18 cellular contexts compared by ENCODE assay signal in genomic region chr5:92554447-92555085, GRCh38.
DNase-seq lines count a peak whose midpoint lies in the region; ATAC-seq, FAIRE-seq and TF ChIP-seq lines count a peak whose summit lies in the region.
"Had no signal": no experiment of that assay in that cellular context is flagged by ENCODE, and none has a peak within 500 bp of the region (broad histone marks: within the 10 kb centered on the region; RNA-seq: fewer than 3 reads in every experiment).

No MANE protein-coding gene starts in this region.

- no peaks in the 10 kb centered on the region for H3K9me3 ChIP-seq in SK-N-SH
- no peaks in the 10 kb centered on the region for H3K9me3 ChIP-seq in SK-N-MC (ENCODE audit: low read depth, low read length)
- no peaks in the 10 kb centered on the region for H3K9me3 ChIP-seq in kidney (ENCODE audit: control insufficient read depth in 1 of 2, low read length in 2 of 2)
- no peaks in the 10 kb centered on the region for H3K9me3 ChIP-seq in smooth muscle cell (replicated peaks; ENCODE audit: low read depth)

- no peak for FAIRE-seq in kidney (lab: Jason Lieb, UNC)
- FAIRE-seq: K562 had no signal

- no peaks in the 10 kb centered on the region for H3K79me2 ChIP-seq in SK-N-SH (ENCODE audit: insufficient read depth)
- H3K79me2 ChIP-seq in smooth muscle cell (ENCODE audit: low read depth) = no peaks in the 10 kb centered on the region

- H3K4me1 ChIP-seq in SK-N-SH (ENCODE audit: control insufficient read depth in 1 of 2, insufficient read depth in 2 of 2, low read depth in 1 of 2, low read length in 1 of 2) (peaks cover 0 to 6% of the 10 kb centered on the region in 2 experiments; a peak in 2 of 4 replicates), kidney (ENCODE audit: control insufficient read depth in 1 of 2, insufficient read depth in 1 of 2, low read depth in 1 of 2, low read length in 2 of 2) (no peaks in the 10 kb centered on the region), smooth muscle cell (ENCODE audit: low read depth) (peaks cover 40% of the 10 kb centered on the region)

- H3K27me3 ChIP-seq in SK-N-SH (ENCODE audit: insufficient read depth) (no peaks in the 10 kb centered on the region), smooth muscle cell (ENCODE audit: low read depth) (no peaks in the 10 kb centered on the region)

- TF ChIP-seq CTCF in SK-N-SH (IDR thresholded peaks at IDR 0.05) (no peak), kidney (IDR thresholded peaks at IDR 0.05; ENCODE audit: borderline replicate concordance, extremely low read depth, insufficient read depth) (no peak), smooth muscle cell (IDR thresholded peaks at IDR 0.05; ENCODE audit: borderline replicate concordance, insufficient read depth, poor library complexity, severe bottlenecking) (no peak)

- H3K27ac Mint-ChIP-seq in activated T-helper 1 cell treated with anti-CD3 and anti-CD28 coated beads, Interleukin-12 subunit alpha, Interleukin-12 subunit beta, Interleukin-2, Interleukin-4 antibody, amounts not matched to agents 30 ng/mL and 10 ng/mL and 1 ng/mL, durations not matched to agents 14 hours and 24 hours and 36 hours = no peak overlapping the region
- H3K27ac Mint-ChIP-seq: CD14-positive monocyte had no signal

- H3K9me3 Mint-ChIP-seq in activated T-helper 1 cell treated with anti-CD3 and anti-CD28 coated beads, Interleukin-12 subunit alpha, Interleukin-12 subunit beta, Interleukin-2, Interleukin-4 antibody, amounts not matched to agents 30 ng/mL and 10 ng/mL and 1 ng/mL, durations not matched to agents 14 hours and 24 hours and 36 hours = no peaks in the 10 kb centered on the region

- no peaks in the 10 kb centered on the region for H3K4me1 Mint-ChIP-seq in activated T-helper 1 cell treated with anti-CD3 and anti-CD28 coated beads, Interleukin-12 subunit alpha, Interleukin-12 subunit beta, Interleukin-2, Interleukin-4 antibody, amounts not matched to agents 30 ng/mL and 10 ng/mL and 1 ng/mL, durations not matched to agents 14 hours and 24 hours and 36 hours (ENCODE audit: low read depth)
- H3K4me1 Mint-ChIP-seq: CD14-positive monocyte had no signal

- no peak for DNase-seq in SK-N-SH
- DNase-seq in SK-N-MC (ENCODE audit: low read depth, low spot score) = no peak
- peak; percentile 27 for DNase-seq in kidney
- DNase-seq in smooth muscle cell (lab: John Stamatoyannopoulos, UW; ENCODE audit: unreplicated experiment) = no peak
- DNase-seq in DMS 273 treated with DMSO at 0.1 percent for 48 hours (lab: John Stamatoyannopoulos, UW) = no peak
- no peak for DNase-seq in activated T-helper 1 cell treated with anti-CD3 and anti-CD28 coated beads, Interleukin-12 subunit alpha, Interleukin-12 subunit beta, Interleukin-2, Interleukin-4 antibody, amounts not matched to agents 30 ng/mL and 10 ng/mL and 1 ng/mL, durations not matched to agents 14 hours and 24 hours and 36 hours (ENCODE audit: low spot score)
- no peak for DNase-seq in SIG-M5 treated with dmso at 0.1 percent for 504 hours (lab: John Stamatoyannopoulos, UW; ENCODE audit: unreplicated experiment)
- DNase-seq: 8988T, COR-L47, DMS53, NCI-H1436 treated with DMSO at 0.1 percent for 48 hours, NCI-H2081 treated with DMSO at 0.1 percent for 48 hours, NCI-H345, PC-9 had no signal

- H3K27me3 Mint-ChIP-seq in activated T-helper 1 cell treated with anti-CD3 and anti-CD28 coated beads, Interleukin-12 subunit alpha, Interleukin-12 subunit beta, Interleukin-2, Interleukin-4 antibody, amounts not matched to agents 30 ng/mL and 10 ng/mL and 1 ng/mL, durations not matched to agents 14 hours and 24 hours and 36 hours (ENCODE audit: insufficient read depth) = no peaks in the 10 kb centered on the region

- TF ChIP-seq EP300 in SK-N-SH (IDR thresholded peaks at IDR 0.05; ENCODE audit: borderline replicate concordance in 1 of 2, low read depth in 1 of 2, low read length in 1 of 2) = no peak

- POLR2A ChIA-PET in SK-N-SH (lab: Yijun Ruan, JAX) = no interaction called here

- intact Hi-C loops in kidney (cut with DNase I) = no loop called here
- intact Hi-C loops in activated T-helper 1 cell treated with anti-CD3 and anti-CD28 coated beads, Interleukin-12 subunit alpha, Interleukin-12 subunit beta, Interleukin-2, Interleukin-4 antibody, amounts not matched to agents 30 ng/mL and 10 ng/mL and 1 ng/mL, durations not matched to agents 14 hours and 24 hours and 36 hours (cut with micrococcal nuclease) = no loop called here

- H3K27ac ChIP-seq in SK-N-SH (ENCODE audit: low read depth in 2 of 2, low read length in 1 of 2) (no peak overlapping the region; a peak in 1 of 4 replicates), SK-N-MC (0 out of 2 replicates have a peak overlapping the region, but pooled peaks have one; percentile 10), kidney (ENCODE audit: low read depth in 2 of 2, low read length in 2 of 2) (no peak overlapping the region), smooth muscle cell (ENCODE audit: low read depth) (peak overlapping the region; percentile 99)
- H3K27ac ChIP-seq: HL-60, PC-9 had no signal

- H3K4me3 ChIP-seq in SK-N-SH (ENCODE audit: low read depth in 2 of 2, low read length in 1 of 2) = no peak overlapping the region
- peak overlapping the region; percentile 26; the same call in 1 of the 2 replicates for H3K4me3 ChIP-seq in SK-N-MC
- H3K4me3 ChIP-seq in kidney (ENCODE audit: low read length in 2 of 2) = no peak overlapping the region
- H3K4me3 ChIP-seq in smooth muscle cell = no peak overlapping the region
- H3K4me3 ChIP-seq: K562, PC-9 had no signal

- H3F3A ChIP-seq in SK-N-SH (replicated peaks; ENCODE audit: insufficient read depth) (peaks cover 24% of the 10 kb centered on the region), smooth muscle cell (ENCODE audit: low read depth) (peaks cover 7% of the 10 kb centered on the region)

- H3K4me2 ChIP-seq in SK-N-SH (no peak overlapping the region), smooth muscle cell (no peak overlapping the region)
- H3K4me2 ChIP-seq: PC-9 had no signal

- no peaks in the 10 kb centered on the region for H3K36me3 Mint-ChIP-seq in activated T-helper 1 cell treated with anti-CD3 and anti-CD28 coated beads, Interleukin-12 subunit alpha, Interleukin-12 subunit beta, Interleukin-2, Interleukin-4 antibody, amounts not matched to agents 30 ng/mL and 10 ng/mL and 1 ng/mL, durations not matched to agents 14 hours and 24 hours and 36 hours (ENCODE audit: low read depth)
- H3K36me3 Mint-ChIP-seq: CD14-positive monocyte had no signal

- CTCF ChIA-PET in SK-N-SH (lab: Yijun Ruan, JAX) = no interaction called here

- H3K36me3 ChIP-seq in SK-N-SH (replicated peaks in 1 of 2; ENCODE audit: control insufficient read depth in 1 of 2, insufficient read depth in 2 of 2, low read length in 1 of 2) (no peaks in the 10 kb centered on the region), SK-N-MC (ENCODE audit: insufficient read depth, low read length) (no peaks in the 10 kb centered on the region), kidney (ENCODE audit: control insufficient read depth in 1 of 2, insufficient read depth in 2 of 2, low read length in 2 of 2) (no peaks in the 10 kb centered on the region), smooth muscle cell (ENCODE audit: low read depth) (no peaks in the 10 kb centered on the region)

- no peak for TF ChIP-seq RAD21 in SK-N-SH (IDR thresholded peaks at IDR 0.05; ENCODE audit: low read length)

- 81% methylated on average over 1 of the region's 1 CpG for WGBS in SK-N-SH (ENCODE audit: low lambda C conversion rate)
- 70% methylated on average over 1 of the region's 1 CpG for WGBS in smooth muscle cell (ENCODE audit: low lambda C conversion rate)

- no peaks in the 10 kb centered on the region for H3K9me2 ChIP-seq in SK-N-SH

- ATAC-seq in SK-N-SH treated with all-trans-retinoic acid at 6 μM for 48 hours = no peak
- ATAC-seq: K562 had no signal

- no peak overlapping the region for H2AFZ ChIP-seq in SK-N-SH (ENCODE audit: low read depth)
- H2AFZ ChIP-seq in smooth muscle cell (ENCODE audit: low read depth) = no peak overlapping the region
- H2AFZ ChIP-seq: PC-9 had no signal

- no peak overlapping the region for H3K4me3 Mint-ChIP-seq in activated T-helper 1 cell treated with anti-CD3 and anti-CD28 coated beads, Interleukin-12 subunit alpha, Interleukin-12 subunit beta, Interleukin-2, Interleukin-4 antibody, amounts not matched to agents 30 ng/mL and 10 ng/mL and 1 ng/mL, durations not matched to agents 14 hours and 24 hours and 36 hours
- H3K4me3 Mint-ChIP-seq: CD14-positive monocyte had no signal

- H4K20me1 ChIP-seq in SK-N-SH (ENCODE audit: insufficient read depth) (no peaks in the 10 kb centered on the region), smooth muscle cell (ENCODE audit: low read depth) (no peaks in the 10 kb centered on the region)

- no peak overlapping the region for H3K9ac ChIP-seq in SK-N-SH
- peak overlapping the region; percentile 4 for H3K9ac ChIP-seq in SK-N-MC (ENCODE audit: insufficient read length)
- no peak overlapping the region for H3K9ac ChIP-seq in kidney (ENCODE audit: low read length in 2 of 2)
- no peak overlapping the region for H3K9ac ChIP-seq in smooth muscle cell (ENCODE audit: low read depth)

TF ChIP-seq in SK-N-SH, 30 proteins besides CTCF, POLR2A, EP300 and RAD21 (continues in another document):
- TF ChIP-seq YY1 (IDR thresholded peaks at IDR 0.05; ENCODE audit: low read depth) (no peak), NRF1 (IDR thresholded peaks at IDR 0.05; ENCODE audit: low read depth, low read length) (no peak), GATA2 (CRISPR knock-in tag; IDR thresholded peaks at IDR 0.05) (no peak), EZH2phosphoT487 (IDR thresholded peaks at IDR 0.05; ENCODE audit: borderline replicate concordance, low read depth) (no peak), TEAD4 (IDR thresholded peaks at IDR 0.05; ENCODE audit: borderline replicate concordance, insufficient read depth) (no peak), CHD2 (IDR thresholded peaks at IDR 0.05; ENCODE audit: low read length, partially characterized antibody) (no peak)

TF ChIP-seq in SK-N-SH treated with all-trans-retinoic acid at 6 μM for 48 hours, 23 proteins besides CTCF, POLR2A, EP300 and RAD21 (continues in another document):
- TF ChIP-seq TOX (CRISPR knock-in tag; IDR thresholded peaks at IDR 0.05; ENCODE audit: borderline replicate concordance) (no peak), SNAI2 (CRISPR knock-in tag; IDR thresholded peaks at IDR 0.05) (no peak), BACH2 (CRISPR knock-in tag; IDR thresholded peaks at IDR 0.05; ENCODE audit: borderline replicate concordance) (no peak), ARNTL (CRISPR knock-in tag; IDR thresholded peaks at IDR 0.05; ENCODE audit: borderline replicate concordance, low read depth) (no peak)

Comparison
In these comparisons a context has a peak if more than half of its experiments do, and no peak if none do; other contexts are left out.
1. H3K27ac ChIP-seq: peak in SK-N-MC (single experiment) and smooth muscle cell (single experiment); none in SK-N-SH (0 of 2) and kidney (0 of 2).